ENCODE assay signal across 13 cellular contexts in genomic region chr20:10609276-10609675, GRCh38.
DNase-seq lines count a peak whose midpoint lies in the region; ATAC-seq and TF ChIP-seq lines count a peak whose summit lies in the region.
"Had no signal": no experiment of that assay in that cellular context is flagged by ENCODE, and none has a peak within 500 bp of the region (broad histone marks: within the 10 kb centered on the region; RNA-seq: fewer than 3 reads in every experiment).

No MANE protein-coding gene starts in this region.

- TF ChIP-seq CTCF in H9 (conservative IDR thresholded peaks at IDR 0.05) (no peak), colonic mucosa (IDR thresholded peaks at IDR 0.05) (no peak)

- H2BK12ac ChIP-seq in H9 (ENCODE audit: insufficient read length, low read depth, low read length) (no peak overlapping the region), mesenchymal stem cell (ENCODE audit: low read length in 2 of 2) (no peak overlapping the region)

- H3K9me3 Mint-ChIP-seq in H9 = no peaks in the 10 kb centered on the region

- no peak overlapping the region for H3K56ac ChIP-seq in H9 (ENCODE audit: insufficient read length, low read depth, low read length)

- no peak overlapping the region for H4K5ac ChIP-seq in H9 (ENCODE audit: insufficient read length, low read depth, low read length)

- H2BK120ac ChIP-seq in H9 (ENCODE audit: low read depth, low read length, poor library complexity, severe bottlenecking) = no peak overlapping the region
- H2BK120ac ChIP-seq in mesenchymal stem cell (ENCODE audit: low read depth, low read length) = no peak overlapping the region

- intact Hi-C loops in colonic mucosa (cut with DNase I) = no loop called here

- H3K4me1 ChIP-seq in H9 (ENCODE audit: insufficient read depth, low read length) = no peaks in the 10 kb centered on the region
- H3K4me1 ChIP-seq in colonic mucosa = no peaks in the 10 kb centered on the region
- H3K4me1 ChIP-seq in mesenchymal stem cell (ENCODE audit: control insufficient read depth, insufficient read depth, low read depth, low read length) = peaks cover 9% of the 10 kb centered on the region
- H3K4me1 ChIP-seq in subcutaneous abdominal adipose tissue (ENCODE audit: control insufficient read depth in 5 of 5, insufficient read depth in 5 of 5, low read length in 5 of 5) = peaks cover 5 to 15% (median 6%) of the 10 kb centered on the region in 5 donors

- no peaks in the 10 kb centered on the region for H4K20me1 ChIP-seq in H9 (ENCODE audit: control insufficient read depth, insufficient read depth, insufficient read length)

- no peak overlapping the region for H4K91ac ChIP-seq in H9 (ENCODE audit: insufficient read length, low read depth, low read length)
- H4K91ac ChIP-seq in mesenchymal stem cell (ENCODE audit: low read length) = no peak overlapping the region

- no peaks in the 10 kb centered on the region for H3K9me3 ChIP-seq in H9 (ENCODE audit: control insufficient read depth, low read depth, low read length)
- no peaks in the 10 kb centered on the region for H3K9me3 ChIP-seq in colonic mucosa
- H3K9me3 ChIP-seq in mesenchymal stem cell (ENCODE audit: control insufficient read depth, low read length) = no peaks in the 10 kb centered on the region
- no peaks in the 10 kb centered on the region for H3K9me3 ChIP-seq in subcutaneous abdominal adipose tissue (ENCODE audit: control insufficient read depth in 5 of 5, low read length in 5 of 5)
- H3K9me3 ChIP-seq: neutrophil had no signal

- no peak overlapping the region for H3K27ac ChIP-seq in H9 (ENCODE audit: insufficient read length, low read depth, low read length)
- H3K27ac ChIP-seq in colonic mucosa = no peak overlapping the region
- no peak overlapping the region for H3K27ac ChIP-seq in mesenchymal stem cell (ENCODE audit: low read length, poor library complexity, severe bottlenecking)
- H3K27ac ChIP-seq in subcutaneous abdominal adipose tissue (ENCODE audit: low read depth, low read length) = peak overlapping the region; percentile 56
- H3K27ac ChIP-seq: neutrophil, RWPE1, VCaP had no signal

- H3K4me3 ChIP-seq in colonic mucosa (no peak overlapping the region), mesenchymal stem cell (ENCODE audit: insufficient read depth in 1 of 2, low read depth in 1 of 2, low read length in 2 of 2) (peak overlapping the region in 1 of 2 experiments; percentile 65), subcutaneous abdominal adipose tissue (ENCODE audit: low read depth in 1 of 5, low read length in 5 of 5) (peak overlapping the region in 1 of 5 donors; percentile 19)

- no peak overlapping the region for H4K8ac ChIP-seq in H9 (replicated peaks; ENCODE audit: insufficient read length, low read depth, low read length)
- H4K8ac ChIP-seq in mesenchymal stem cell (ENCODE audit: low read length) = no peak overlapping the region

- H2BK15ac ChIP-seq in H9 (ENCODE audit: low read depth, low read length) (no peak overlapping the region), mesenchymal stem cell (ENCODE audit: low read depth, poor library complexity, severe bottlenecking) (no peak overlapping the region)

- H2BK5ac ChIP-seq in H9 (ENCODE audit: insufficient read length, low read length) = no peak overlapping the region
- no peak overlapping the region for H2BK5ac ChIP-seq in mesenchymal stem cell (ENCODE audit: low read depth, low read length, poor library complexity, severe bottlenecking)

- H2AFZ ChIP-seq in H9 (ENCODE audit: low read length) (no peak overlapping the region), mesenchymal stem cell (ENCODE audit: low read depth, low read length) (no peak overlapping the region)

- no peak overlapping the region for H2BK20ac ChIP-seq in H9 (ENCODE audit: low read depth, low read length, poor library complexity, severe bottlenecking)

- ATAC-seq in HG02884 (IDR thresholded peaks at IDR 0.05; ENCODE audit: unreplicated experiment) = no peak
- no peak for ATAC-seq in GM19467 (IDR thresholded peaks at IDR 0.05; ENCODE audit: unreplicated experiment)
- ATAC-seq: HepG2 had no signal

- H3K4me1 Mint-ChIP-seq in H9 = peaks cover 7 to 8% of the 10 kb centered on the region in 2 experiments

- peaks cover 0 to 13% (median 3%) of the 10 kb centered on the region in 3 experiments; a peak in 4 of 7 replicates for H3K36me3 Mint-ChIP-seq in H9 (ENCODE audit: insufficient read depth in 1 of 3, low read depth in 3 of 3)

- no peak overlapping the region for H3K4me2 ChIP-seq in H9 (ENCODE audit: insufficient read depth, insufficient read length, low read length)
- H3K4me2 ChIP-seq in mesenchymal stem cell (ENCODE audit: low read length, poor library complexity, severe bottlenecking) = no peak overlapping the region

- no peak overlapping the region for H3K23ac ChIP-seq in H9 (ENCODE audit: insufficient read length, low read depth, low read length)
- H3K23ac ChIP-seq in mesenchymal stem cell (ENCODE audit: low read length in 2 of 2) = no peak overlapping the region

- no peaks in the 10 kb centered on the region for H3K79me1 ChIP-seq in H9 (ENCODE audit: insufficient read depth, low read depth, low read length, poor library complexity, severe bottlenecking)
- H3K79me1 ChIP-seq in mesenchymal stem cell (replicated peaks; ENCODE audit: low read length, poor library complexity, severe bottlenecking) = no peaks in the 10 kb centered on the region

- no peak overlapping the region for H3T11ph ChIP-seq in H9 (ENCODE audit: low read length)

- H3K18ac ChIP-seq in H9 (ENCODE audit: insufficient read length, low read depth, low read length) (no peak overlapping the region), mesenchymal stem cell (ENCODE audit: low read depth in 1 of 2, low read length in 2 of 2) (no peak overlapping the region)

- H3K36me3 ChIP-seq in colonic mucosa = no peaks in the 10 kb centered on the region
- no peaks in the 10 kb centered on the region for H3K36me3 ChIP-seq in mesenchymal stem cell (ENCODE audit: control insufficient read depth in 1 of 2, insufficient read depth in 2 of 2, low read depth in 1 of 2, low read length in 2 of 2)
- H3K36me3 ChIP-seq in subcutaneous abdominal adipose tissue (ENCODE audit: control insufficient read depth in 5 of 5, insufficient read depth in 5 of 5, low read length in 5 of 5) = no peaks in the 10 kb centered on the region

- DNase-seq in H9 (no peak), colonic mucosa (peak; percentile 42), mesenchymal stem cell (peak; percentile 53), NCI-H187 (lab: John Stamatoyannopoulos, UW) (no peak), COLO829 (ENCODE audit: low spot score) (no peak)
- DNase-seq: dermis blood vessel endothelial cell had no signal

- H3K4ac ChIP-seq in H9 (ENCODE audit: low read depth, low read length) = no peak overlapping the region
- H3K4ac ChIP-seq in mesenchymal stem cell (ENCODE audit: low read depth in 1 of 2, low read length in 2 of 2) = no peak overlapping the region

- no peak overlapping the region for H3K4me3 Mint-ChIP-seq in H9

- H2AK5ac ChIP-seq in H9 (ENCODE audit: insufficient read length, low read length) (no peak overlapping the region), mesenchymal stem cell (ENCODE audit: low read length, severe bottlenecking) (peak overlapping the region; percentile 5)

- H3K27ac Mint-ChIP-seq in H9 = peak overlapping the region in 2 of 3 experiments; percentile 19 to 54; a peak in 3 of 7 replicates

- WGBS in H9 (ENCODE audit: extremely low coverage, insufficient read length, low lambda C conversion rate) = no CpG with 5 or more reads among the region's 2 CpGs
- WGBS in mesenchymal stem cell = 100% methylated on average over 1 of the region's 2 CpGs

- H3K27me3 ChIP-seq in H9 (ENCODE audit: insufficient read depth, low read length) (no peaks in the 10 kb centered on the region), colonic mucosa (no peaks in the 10 kb centered on the region), mesenchymal stem cell (ENCODE audit: control insufficient read depth in 1 of 2, insufficient read depth in 1 of 2, low read length in 2 of 2) (no peaks in the 10 kb centered on the region), subcutaneous abdominal adipose tissue (ENCODE audit: control insufficient read depth in 5 of 5, insufficient read depth in 4 of 5, low read length in 5 of 5) (no peaks in the 10 kb centered on the region)
- H3K27me3 ChIP-seq: neutrophil had no signal

- H3K14ac ChIP-seq in H9 (ENCODE audit: insufficient read depth, low read length) (no peak overlapping the region), mesenchymal stem cell (ENCODE audit: low read length in 2 of 2) (no peak overlapping the region)

- no peaks in the 10 kb centered on the region for H3K23me2 ChIP-seq in H9 (ENCODE audit: insufficient read length, low read depth, low read length, poor library complexity, severe bottlenecking)

- no peak overlapping the region for H3K9ac ChIP-seq in H9 (ENCODE audit: extremely low read depth, insufficient read length, low read length)
- no peak overlapping the region for H3K9ac ChIP-seq in colonic mucosa (ENCODE audit: low read depth in 2 of 2, low read length in 2 of 2)
- H3K9ac ChIP-seq in mesenchymal stem cell (ENCODE audit: low read length) = peak overlapping the region; percentile 67
- no peak overlapping the region for H3K9ac ChIP-seq in subcutaneous abdominal adipose tissue (ENCODE audit: low read length in 5 of 5)

- H3K27me3 Mint-ChIP-seq in H9 (ENCODE audit: low read depth) = no peaks in the 10 kb centered on the region

- no peaks in the 10 kb centered on the region for H3K79me2 ChIP-seq in H9 (ENCODE audit: insufficient read depth, low read length)

Comparison
In these comparisons a context has a peak if more than half of its experiments do, and no peak if none do; other contexts are left out.
1. DNase-seq: peak in colonic mucosa (single experiment) and mesenchymal stem cell (single experiment); none in H9 (single experiment), NCI-H187 (0 of 2) and COLO829 (single experiment).